ENCODE assay signal across 19 cellular contexts in the genomic region with DNA sequence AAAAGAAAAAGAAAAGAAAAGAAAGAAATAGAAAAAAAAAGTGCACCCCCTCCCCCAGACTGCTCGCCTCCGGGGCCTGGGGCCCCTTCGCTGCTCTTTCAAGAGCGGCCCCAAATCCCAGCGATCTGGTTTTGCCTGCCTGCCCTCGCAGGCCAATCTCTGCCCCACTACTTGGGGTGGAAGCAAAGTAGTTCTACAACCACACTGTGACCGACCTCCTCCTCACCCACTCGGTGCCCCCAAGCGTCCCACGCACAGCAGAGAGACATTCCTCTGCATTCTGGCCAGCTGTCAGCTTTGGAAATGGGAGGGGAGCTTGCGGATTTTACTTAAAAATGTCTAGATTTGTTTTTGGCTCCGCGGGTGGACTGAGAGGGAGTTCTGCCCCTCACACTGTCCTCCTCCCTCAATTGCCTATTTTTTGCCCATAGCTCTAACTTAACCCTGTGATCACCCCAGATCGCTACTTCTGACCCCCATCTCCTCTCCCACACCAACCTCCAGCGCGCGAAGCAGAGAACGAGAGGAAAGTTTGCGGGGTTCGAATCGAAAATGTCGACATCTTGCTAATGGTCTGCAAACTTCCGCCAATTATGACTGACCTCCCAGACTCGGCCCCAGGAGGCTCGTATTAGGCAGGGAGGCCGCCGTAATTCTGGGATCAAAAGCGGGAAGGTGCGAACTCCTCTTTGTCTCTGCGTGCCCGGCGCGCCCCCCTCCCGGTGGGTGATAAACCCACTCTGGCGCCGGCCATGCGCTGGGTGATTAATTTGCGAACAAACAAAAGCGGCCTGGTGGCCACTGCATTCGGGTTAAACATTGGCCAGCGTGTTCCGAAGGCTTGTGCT. TPM values are rescaled to one million over a fixed set of nuclear protein-coding genes. Genes with fewer than 3 reads are reported as not detected.
DNase-seq lines count a peak whose midpoint lies in the region; ATAC-seq and TF ChIP-seq lines count a peak whose summit lies in the region.
"Had no signal": no experiment of that assay in that cellular context is flagged by ENCODE, and none has a peak within 500 bp of the region (broad histone marks: within the 10 kb centered on the region; RNA-seq: fewer than 3 reads in every experiment).

No MANE protein-coding gene starts in this region.

- TF ChIP-seq CTCF in endodermal cell (conservative IDR thresholded peaks at IDR 0.05): peak; percentile 32
- no peak for TF ChIP-seq CTCF in upper lobe of right lung (IDR thresholded peaks at IDR 0.05)

- POLR2A ChIA-PET in naive thymus-derived CD4-positive, alpha-beta T cell (lab: Charles Lee): no interaction called here

- intact Hi-C loops in activated naive CD4-positive, alpha-beta T cell treated with anti-CD3 and anti-CD28 coated beads for 36 hours (cut with micrococcal nuclease): loop anchor here (10.0 kb wide), 1 partner anchor 1212 kb away; a partner anchor contains a TSS
- intact Hi-C loops in naive thymus-derived CD4-positive, alpha-beta T cell (cut with micrococcal nuclease): loop anchor here in 1 of 2 donors (10.0 kb wide), 1 partner anchor 242 kb away; no protein-coding TSS in a partner anchor
- intact Hi-C loops in upper lobe of right lung (cut with DNase I): no loop called here

- H3K36me3 ChIP-seq in endodermal cell (ENCODE audit: control insufficient read depth, insufficient read depth, low read length): no peaks in the 10 kb centered on the region
- no peaks in the 10 kb centered on the region for H3K36me3 ChIP-seq in naive thymus-derived CD4-positive, alpha-beta T cell (ENCODE audit: control insufficient read depth in 2 of 3, insufficient read depth in 3 of 3, low read length in 3 of 3)
- no peaks in the 10 kb centered on the region for H3K36me3 ChIP-seq in upper lobe of right lung
- H3K36me3 ChIP-seq: gastroesophageal sphincter, uterus had no signal

- H3K4me1 Mint-ChIP-seq in activated naive CD4-positive, alpha-beta T cell treated with anti-CD3 and anti-CD28 coated beads, Interleukin-2, amount 10 ng/mL, durations not matched to agents 7 days and 5 days: peaks cover 19% of the 10 kb centered on the region
- peaks cover 45% of the 10 kb centered on the region for H3K4me1 Mint-ChIP-seq in activated naive CD4-positive, alpha-beta T cell treated with anti-CD3 and anti-CD28 coated beads for 36 hours (ENCODE audit: low read depth)
- H3K4me1 Mint-ChIP-seq in endodermal cell: peaks cover 62% of the 10 kb centered on the region
- H3K4me1 Mint-ChIP-seq in naive thymus-derived CD4-positive, alpha-beta T cell: peaks cover 13 to 52% (median 37%) of the 10 kb centered on the region in 7 donors

- WGBS in endodermal cell (ENCODE audit: insufficient coverage in 1 of 2, insufficient read length in 1 of 2), 2 experiments: 0 to 1% methylated on average over 19 to 42 of the region's 42 CpGs

- H3K4me3 ChIP-seq in endodermal cell (ENCODE audit: low read length) (peak overlapping the region; percentile 70), upper lobe of right lung (no peak overlapping the region)
- H3K4me3 ChIP-seq in naive thymus-derived CD4-positive, alpha-beta T cell (ENCODE audit: low read length): no peak overlapping the region
- H3K4me3 ChIP-seq: body of pancreas, gastroesophageal sphincter, GM23248, SK-N-MC, uterus had no signal

- H3K9me3 Mint-ChIP-seq in activated naive CD4-positive, alpha-beta T cell treated with anti-CD3 and anti-CD28 coated beads, Interleukin-2, amount 10 ng/mL, durations not matched to agents 7 days and 5 days: peaks cover 6% of the 10 kb centered on the region
- no peaks in the 10 kb centered on the region for H3K9me3 Mint-ChIP-seq in activated naive CD4-positive, alpha-beta T cell treated with anti-CD3 and anti-CD28 coated beads for 36 hours
- no peaks in the 10 kb centered on the region for H3K9me3 Mint-ChIP-seq in endodermal cell
- H3K9me3 Mint-ChIP-seq in naive thymus-derived CD4-positive, alpha-beta T cell: peaks cover 0 to 30% (median 13%) of the 10 kb centered on the region in 11 donors

- H3K27me3 ChIP-seq in endodermal cell (ENCODE audit: control insufficient read depth, insufficient read depth, low read length, poor library complexity, severe bottlenecking) (peaks cover 76% of the 10 kb centered on the region), upper lobe of right lung (peaks cover 59% of the 10 kb centered on the region)
- peaks cover 2 to 31% of the 10 kb centered on the region in 2 donors for H3K27me3 ChIP-seq in naive thymus-derived CD4-positive, alpha-beta T cell (ENCODE audit: control insufficient read depth in 2 of 2, insufficient read depth in 2 of 2, low read length in 2 of 2)
- H3K27me3 ChIP-seq: uterus had no signal

- H3K9me3 ChIP-seq in endodermal cell (ENCODE audit: control insufficient read depth, low read length) (no peaks in the 10 kb centered on the region), upper lobe of right lung (no peaks in the 10 kb centered on the region)
- peaks cover 0 to 3% (median 0%) of the 10 kb centered on the region in 3 experiments for H3K9me3 ChIP-seq in naive thymus-derived CD4-positive, alpha-beta T cell (ENCODE audit: control insufficient read depth in 2 of 3, low read length in 3 of 3)
- H3K9me3 ChIP-seq: body of pancreas, gastroesophageal sphincter, uterus had no signal

- H3K4me1 ChIP-seq in endodermal cell (ENCODE audit: control insufficient read depth, insufficient read depth, low read length) (peaks cover 12% of the 10 kb centered on the region), upper lobe of right lung (no peaks in the 10 kb centered on the region)
- H3K4me1 ChIP-seq in naive thymus-derived CD4-positive, alpha-beta T cell (ENCODE audit: control insufficient read depth in 2 of 2, insufficient read depth in 2 of 2, low read length in 2 of 2): peaks cover 0 to 8% of the 10 kb centered on the region in 2 donors
- H3K4me1 ChIP-seq: uterus had no signal

- no peak for DNase-seq in activated naive CD4-positive, alpha-beta T cell treated with anti-CD3 and anti-CD28 coated beads, Interleukin-2, amount 10 ng/mL, durations not matched to agents 7 days and 5 days
- DNase-seq in activated naive CD4-positive, alpha-beta T cell treated with anti-CD3 and anti-CD28 coated beads for 36 hours: no peak
- DNase-seq in endodermal cell (peak; percentile 93), upper lobe of right lung (no peak), GF-D8 (lab: John Stamatoyannopoulos, UW) (no peak)
- no peak for DNase-seq in naive thymus-derived CD4-positive, alpha-beta T cell
- DNase-seq: activated gamma-delta T cell; body of pancreas; effector CD8-positive, alpha-beta T cell; GM23248; NCI-H1694; NCI-H510A treated with DMSO at 0.1 percent for 48 hours; OCI-M1; uterus had no signal

- H3K4me3 Mint-ChIP-seq in activated naive CD4-positive, alpha-beta T cell treated with anti-CD3 and anti-CD28 coated beads, Interleukin-2, amount 10 ng/mL, durations not matched to agents 7 days and 5 days: peak overlapping the region; percentile 4
- no peak overlapping the region for H3K4me3 Mint-ChIP-seq in activated naive CD4-positive, alpha-beta T cell treated with anti-CD3 and anti-CD28 coated beads for 36 hours
- peak overlapping the region; percentile 92 for H3K4me3 Mint-ChIP-seq in endodermal cell
- peak overlapping the region in 7 of 10 donors; percentile 16 to 93 (median 66) for H3K4me3 Mint-ChIP-seq in naive thymus-derived CD4-positive, alpha-beta T cell

- H3K36me3 Mint-ChIP-seq in activated naive CD4-positive, alpha-beta T cell treated with anti-CD3 and anti-CD28 coated beads, Interleukin-2, amount 10 ng/mL, durations not matched to agents 7 days and 5 days: peaks cover 20% of the 10 kb centered on the region
- peaks cover 4% of the 10 kb centered on the region for H3K36me3 Mint-ChIP-seq in activated naive CD4-positive, alpha-beta T cell treated with anti-CD3 and anti-CD28 coated beads for 36 hours (ENCODE audit: low read depth)
- H3K36me3 Mint-ChIP-seq in endodermal cell (ENCODE audit: low read depth): peaks cover 6% of the 10 kb centered on the region
- H3K36me3 Mint-ChIP-seq in naive thymus-derived CD4-positive, alpha-beta T cell: peaks cover 0 to 8% (median 4%) of the 10 kb centered on the region in 5 donors

- CTCF ChIA-PET in activated naive CD4-positive, alpha-beta T cell treated with anti-CD3 and anti-CD28 coated beads, Interleukin-2, amount 10 ng/mL, durations not matched to agents 7 days and 5 days (lab: Charles Lee): no interaction called here
- CTCF ChIA-PET in activated naive CD4-positive, alpha-beta T cell treated with anti-CD3 and anti-CD28 coated beads for 36 hours (lab: Charles Lee): no interaction called here
- CTCF ChIA-PET in naive thymus-derived CD4-positive, alpha-beta T cell (lab: Charles Lee): no interaction called here

- H3K27ac ChIP-seq in endodermal cell (ENCODE audit: low read depth, low read length) (no peak overlapping the region), upper lobe of right lung (peak overlapping the region; percentile 17)
- no peak overlapping the region for H3K27ac ChIP-seq in naive thymus-derived CD4-positive, alpha-beta T cell (ENCODE audit: low read depth, low read length)
- H3K27ac ChIP-seq: body of pancreas, GM23248, SK-N-MC had no signal

- no peak overlapping the region for H3K9ac ChIP-seq in endodermal cell (ENCODE audit: extremely low read depth, low read length, poor library complexity, severe bottlenecking)
- H3K9ac ChIP-seq: GM23248 had no signal

- H3K27ac Mint-ChIP-seq in activated naive CD4-positive, alpha-beta T cell treated with anti-CD3 and anti-CD28 coated beads, Interleukin-2, amount 10 ng/mL, durations not matched to agents 7 days and 5 days: no peak overlapping the region
- H3K27ac Mint-ChIP-seq in activated naive CD4-positive, alpha-beta T cell treated with anti-CD3 and anti-CD28 coated beads for 36 hours: no peak overlapping the region
- peak overlapping the region; percentile 91 for H3K27ac Mint-ChIP-seq in endodermal cell
- H3K27ac Mint-ChIP-seq in naive thymus-derived CD4-positive, alpha-beta T cell: peak overlapping the region in 1 of 9 donors; percentile 54

- ATAC-seq in naive thymus-derived CD4-positive, alpha-beta T cell: no peak
- ATAC-seq in upper lobe of right lung (no peak), GM18519 (IDR thresholded peaks at IDR 0.05; ENCODE audit: low FRiP score, unreplicated experiment) (no peak), GM18502 (IDR thresholded peaks at IDR 0.05; ENCODE audit: poor library complexity, unreplicated experiment) (no peak)
- ATAC-seq: body of pancreas, gastroesophageal sphincter had no signal

- peaks cover 100% of the 10 kb centered on the region for H3K27me3 Mint-ChIP-seq in activated naive CD4-positive, alpha-beta T cell treated with anti-CD3 and anti-CD28 coated beads, Interleukin-2, amount 10 ng/mL, durations not matched to agents 7 days and 5 days
- H3K27me3 Mint-ChIP-seq in activated naive CD4-positive, alpha-beta T cell treated with anti-CD3 and anti-CD28 coated beads for 36 hours (ENCODE audit: low read depth): peaks cover 92% of the 10 kb centered on the region
- peaks cover 91% of the 10 kb centered on the region for H3K27me3 Mint-ChIP-seq in endodermal cell (ENCODE audit: insufficient read depth)
- H3K27me3 Mint-ChIP-seq in naive thymus-derived CD4-positive, alpha-beta T cell: peaks cover 85 to 95% (median 91%) of the 10 kb centered on the region in 5 donors

RNA-seq across cellular contexts. Expression of a gene that starts 2.7 kb away (rescaled TPM):
- total RNA-seq in activated naive CD4-positive, alpha-beta T cell treated with anti-CD3 and anti-CD28 coated beads for 36 hours: not detected
- 10 to 100 TPM; 80.8 to 88.1 TPM for total RNA-seq in endodermal cell
- polyA plus RNA-seq in endodermal cell (2013, experiment 1 of 2): 5.5 TPM
- 5.9 TPM for polyA plus RNA-seq in endodermal cell (2013, experiment 2 of 2)
- total RNA-seq in naive thymus-derived CD4-positive, alpha-beta T cell: not detected
- polyA plus RNA-seq in naive thymus-derived CD4-positive, alpha-beta T cell: not detected
- total RNA-seq in upper lobe of right lung: 35.9 TPM
- total RNA-seq: activated CD8-positive, alpha-beta memory T cell treated with anti-CD3 and anti-CD28 coated beads for 36 hours had no signal

Comparison
In these comparisons a context has a peak if more than half of its experiments do, and no peak if none do; other contexts are left out.
1. RNA of a gene that starts 2.7 kb away (total RNA-seq): 80.8 to 88.1 TPM in endodermal cell and 35.9 TPM in upper lobe of right lung (single experiment); not detected in activated naive CD4-positive, alpha-beta T cell treated with anti-CD3 and anti-CD28 coated beads for 36 hours and not detected in naive thymus-derived CD4-positive, alpha-beta T cell; every median in the first group is over 10 times any median in the second.